16 cellular contexts compared by ENCODE assay signal in genomic region chr3:128296469-128297251, GRCh38.
A peak's percentile ranks its signal among the peaks of the same experiment; 100 is the strongest.
DNase-seq lines count a peak whose midpoint lies in the region; ATAC-seq, FAIRE-seq and TF ChIP-seq lines count a peak whose summit lies in the region.
"Had no signal": no experiment of that assay in that cellular context is flagged by ENCODE, and none has a peak within 500 bp of the region (broad histone marks: within the 10 kb centered on the region; RNA-seq: fewer than 3 reads in every experiment).

No MANE protein-coding gene starts in this region.

- H3K4me3 ChIP-seq in HEK293 (ENCODE audit: low read depth, low read length), result no peak overlapping the region
- no peak overlapping the region for H3K4me3 ChIP-seq in colonic mucosa
- no peak overlapping the region for H3K4me3 ChIP-seq in pancreas
- no peak overlapping the region for H3K4me3 ChIP-seq in upper lobe of left lung
- H3K4me3 ChIP-seq in mucosa of descending colon, result no peak overlapping the region

- WGBS in pancreas, 2 donors, result 76 to 77% methylated on average over 10 of the region's 10 CpGs
- 89 to 92% methylated on average over 8 to 10 of the region's 10 CpGs for WGBS in upper lobe of left lung, 2 donors

- no peak overlapping the region for H3K4me3 Mint-ChIP-seq in T-helper 1 cell treated with Interleukin-12 subunit alpha and Interleukin-12 subunit beta and Interleukin-4 antibody, amounts not matched to agents 30 μg/mL and 1 μg/mL, for 36 hours
- H3K4me3 Mint-ChIP-seq: CD14-positive monocyte; immature natural killer cell; stimulated activated memory B cell treated with anti-CD40 and anti-IgM and Interleukin-4, amounts not matched to agents 10 μg/mL and 1 μg/mL and 100 μg/mL, for 72 hours had no signal

- intact Hi-C loops in colonic mucosa (cut with DNase I) (no loop called here), pancreas (cut with DNase I) (no loop called here), mucosa of descending colon (cut with DNase I, micrococcal nuclease) (no loop called here)

- ATAC-seq in pancreas (peak in 3 of 4 donors; percentile 28 to 46 (median 30)), HG02870 (IDR thresholded peaks at IDR 0.05; ENCODE audit: unreplicated experiment) (no peak), upper lobe of left lung (ENCODE audit: low FRiP score in 2 of 2) (no peak), mucosa of descending colon (no peak)
- ATAC-seq: stimulated activated memory B cell treated with anti-CD40 and anti-IgM and Interleukin-4, amounts not matched to agents 10 μg/mL and 1 μg/mL and 100 μg/mL, for 72 hours had no signal

- H3K36me3 ChIP-seq in HEK293 (ENCODE audit: control insufficient read depth in 2 of 2, insufficient read depth in 1 of 2, low read length in 2 of 2) (no peaks in the 10 kb centered on the region), colonic mucosa (no peaks in the 10 kb centered on the region), pancreas (no peaks in the 10 kb centered on the region), upper lobe of left lung (no peaks in the 10 kb centered on the region), mucosa of descending colon (ENCODE audit: low read depth) (no peaks in the 10 kb centered on the region)

- no peak overlapping the region for H3K27ac ChIP-seq in HEK293 (ENCODE audit: extremely low read depth, low read depth, low read length)
- no peak overlapping the region for H3K27ac ChIP-seq in colonic mucosa
- no peak overlapping the region for H3K27ac ChIP-seq in pancreas
- no peak overlapping the region for H3K27ac ChIP-seq in upper lobe of left lung

- no peak for FAIRE-seq in pancreas (lab: Jason Lieb, UNC)
- FAIRE-seq: endothelial cell of umbilical vein had no signal

- peak overlapping the region; percentile 1 for H3K27ac Mint-ChIP-seq in T-helper 1 cell treated with Interleukin-12 subunit alpha and Interleukin-12 subunit beta and Interleukin-4 antibody, amounts not matched to agents 30 μg/mL and 1 μg/mL, for 36 hours
- H3K27ac Mint-ChIP-seq: stimulated activated memory B cell treated with anti-CD40 and anti-IgM and Interleukin-4, amounts not matched to agents 10 μg/mL and 1 μg/mL and 100 μg/mL, for 72 hours had no signal

- TF ChIP-seq EP300 in upper lobe of left lung (IDR thresholded peaks at IDR 0.05), result no peak

- no peaks in the 10 kb centered on the region for H3K27me3 Mint-ChIP-seq in T-helper 1 cell treated with Interleukin-12 subunit alpha and Interleukin-12 subunit beta and Interleukin-4 antibody, amounts not matched to agents 30 μg/mL and 1 μg/mL, for 36 hours (ENCODE audit: low read depth)
- H3K27me3 Mint-ChIP-seq: stimulated activated memory B cell treated with anti-CD40 and anti-IgM and Interleukin-4, amounts not matched to agents 10 μg/mL and 1 μg/mL and 100 μg/mL, for 72 hours had no signal

- CTCF ChIA-PET in HEK293 (lab: Yijun Ruan, JAX), result no interaction called here

- peaks cover 2% of the 10 kb centered on the region for H3K36me3 Mint-ChIP-seq in T-helper 1 cell treated with Interleukin-12 subunit alpha and Interleukin-12 subunit beta and Interleukin-4 antibody, amounts not matched to agents 30 μg/mL and 1 μg/mL, for 36 hours (ENCODE audit: low read depth)

- peaks cover under 1% of the 10 kb centered on the region for H3K9me3 Mint-ChIP-seq in T-helper 1 cell treated with Interleukin-12 subunit alpha and Interleukin-12 subunit beta and Interleukin-4 antibody, amounts not matched to agents 30 μg/mL and 1 μg/mL, for 36 hours
- H3K9me3 Mint-ChIP-seq: immature natural killer cell had no signal

- H3K4me1 ChIP-seq in HEK293 (ENCODE audit: control insufficient read depth, insufficient read depth, low read length) (no peaks in the 10 kb centered on the region), colonic mucosa (no peaks in the 10 kb centered on the region), pancreas (peaks cover 0 to 2% (median 0%) of the 10 kb centered on the region in 3 donors), upper lobe of left lung (peaks cover 0 to 4% (median 0%) of the 10 kb centered on the region in 4 donors), mucosa of descending colon (ENCODE audit: low read depth) (no peaks in the 10 kb centered on the region)

- peaks cover 20% of the 10 kb centered on the region for H3K4me1 Mint-ChIP-seq in T-helper 1 cell treated with Interleukin-12 subunit alpha and Interleukin-12 subunit beta and Interleukin-4 antibody, amounts not matched to agents 30 μg/mL and 1 μg/mL, for 36 hours (ENCODE audit: low read depth)
- H3K4me1 Mint-ChIP-seq: CD14-positive monocyte; stimulated activated memory B cell treated with anti-CD40 and anti-IgM and Interleukin-4, amounts not matched to agents 10 μg/mL and 1 μg/mL and 100 μg/mL, for 72 hours had no signal

- POLR2A ChIA-PET in HEK293 (lab: Yijun Ruan, JAX), result no interaction called here

- no peak overlapping the region for H3K9ac ChIP-seq in colonic mucosa (ENCODE audit: low read depth in 2 of 2, low read length in 2 of 2)

- H3K9me3 ChIP-seq in HEK293 (ENCODE audit: control insufficient read depth, insufficient read depth, low read depth, low read length), result no peaks in the 10 kb centered on the region
- H3K9me3 ChIP-seq in colonic mucosa, result no peaks in the 10 kb centered on the region
- no peaks in the 10 kb centered on the region for H3K9me3 ChIP-seq in pancreas
- H3K9me3 ChIP-seq in upper lobe of left lung, result no peaks in the 10 kb centered on the region
- no peaks in the 10 kb centered on the region for H3K9me3 ChIP-seq in mucosa of descending colon

- H3K27me3 ChIP-seq in colonic mucosa (no peaks in the 10 kb centered on the region), pancreas (no peaks in the 10 kb centered on the region), upper lobe of left lung (no peaks in the 10 kb centered on the region)

- DNase-seq in T-helper 1 cell (no peak), colonic mucosa (peak; percentile 5), pancreas (peak in 1 of 6 donors; percentile 28), upper lobe of left lung (no peak), mucosa of descending colon (no peak)
- DNase-seq: immature natural killer cell, KBM-7, mesenchymal stem cell, NCI-H1092 treated with DMSO at 0.1 percent for 48 hours, NCI-H446 had no signal

- TF ChIP-seq CTCF in HEK293 (tag by site-specific recombination; IDR thresholded peaks at IDR 0.05), result no peak
- TF ChIP-seq CTCF in colonic mucosa (IDR thresholded peaks at IDR 0.05), result no peak
- TF ChIP-seq CTCF in pancreas (IDR thresholded peaks at IDR 0.05), result no peak
- no peak for TF ChIP-seq CTCF in upper lobe of left lung (IDR thresholded peaks at IDR 0.05)
- TF ChIP-seq CTCF in mucosa of descending colon (IDR thresholded peaks at IDR 0.05), result no peak

- TF ChIP-seq POLR2A in upper lobe of left lung (IDR thresholded peaks at IDR 0.05), result no peak

TF ChIP-seq in HEK293, 187 proteins besides CTCF, POLR2A, EP300 and RAD21:
- TF ChIP-seq KLF1 (tag by site-specific recombination; IDR thresholded peaks at IDR 0.05) (no peak), ZNF747 (tag by site-specific recombination; IDR thresholded peaks at IDR 0.05) (no peak), ZNF416 (tag by site-specific recombination; IDR thresholded peaks at IDR 0.05) (no peak), GLIS1 (tag by site-specific recombination; IDR thresholded peaks at IDR 0.05) (peak; percentile 77)

Comparison
In these comparisons a context has a peak if more than half of its experiments do, and no peak if none do; other contexts are left out.
1. ATAC-seq: peak in pancreas (3 of 4); none in HG02870 (single experiment), upper lobe of left lung (0 of 2) and mucosa of descending colon (single experiment).